Comparison of ENCODE assay signal across 8 cellular contexts in the genomic region with DNA sequence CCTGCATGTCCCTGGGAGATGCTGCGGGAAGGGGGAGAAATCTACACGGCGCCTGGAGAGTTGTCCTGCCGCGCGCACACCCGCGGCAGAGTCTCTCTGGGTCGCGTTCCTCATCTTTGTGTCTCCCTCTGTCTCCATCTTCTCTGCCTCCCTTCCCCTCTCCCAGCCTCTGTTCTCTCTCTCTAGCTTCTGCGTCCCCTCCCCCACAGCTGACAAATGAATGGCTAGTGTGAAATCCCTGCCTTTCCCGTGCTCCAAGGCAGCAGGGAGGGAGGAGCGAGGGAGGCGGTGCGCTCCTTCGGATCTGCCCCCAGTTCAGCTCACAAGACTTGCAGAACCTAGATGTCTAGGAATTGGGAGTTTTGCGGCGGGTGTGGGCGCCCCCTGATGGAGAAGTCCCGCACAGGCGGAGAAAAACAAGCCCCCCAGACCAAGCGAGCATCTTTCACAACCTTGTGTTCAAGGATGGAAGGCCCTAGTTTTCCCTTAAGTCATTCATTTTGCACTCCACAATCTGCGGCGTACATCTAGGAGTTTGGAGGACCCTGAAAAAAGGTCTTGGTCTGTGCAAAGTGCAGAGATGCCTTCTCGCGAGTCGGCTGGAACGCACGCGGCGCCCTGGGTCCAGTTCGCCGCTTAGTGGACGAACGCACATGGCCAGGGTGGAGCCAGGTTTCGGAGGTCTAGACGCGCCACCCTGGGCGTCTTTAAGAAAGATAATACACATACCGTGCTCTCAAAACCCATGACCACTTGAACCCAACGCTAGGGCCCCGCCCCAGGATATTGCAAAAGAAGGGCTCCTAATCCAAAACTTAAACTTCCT. TPM values are rescaled to one million over a fixed set of nuclear protein-coding genes. Genes with fewer than 3 reads are reported as not detected.
A peak's percentile ranks its signal among the peaks of the same experiment; 100 is the strongest.
DNase-seq lines count a peak whose midpoint lies in the region; ATAC-seq and TF ChIP-seq lines count a peak whose summit lies in the region.

No MANE protein-coding gene starts in this region.

- DNase-seq in EL (peak; percentile 93), HUDEP-2 (lab: John Stamatoyannopoulos, UW; ENCODE audit: unreplicated experiment in 76 of 76) (peak in 75 of 76 experiments; percentile 18 to 82 (median 66)), PC-9 (peak; percentile 40 to 75), Right ventricle myocardium inferior (ENCODE audit: missing footprints) (peak; percentile 92), non-pigmented ciliary epithelial cell (ENCODE audit: low read depth) (peak; percentile 93), aorta (peak; percentile 96 to 97)
- peak; percentile 70 for DNase-seq in activated naive CD8-positive, alpha-beta T cell treated with anti-CD3 and anti-CD28 coated beads, Interleukin-2, amount 50 U/mL, for 24 hours

- ATAC-seq in GM21528 (IDR thresholded peaks at IDR 0.05; ENCODE audit: low FRiP score, unreplicated experiment) (peak; percentile 78), Right ventricle myocardium inferior (peak; percentile 83), aorta (ENCODE audit: low FRiP score) (peak; percentile 91)
- ATAC-seq in activated naive CD8-positive, alpha-beta T cell treated with anti-CD3 and anti-CD28 coated beads, Interleukin-2, amount 50 U/mL, for 24 hours: peak; percentile 69

- peak overlapping the region; percentile 90 for H3K4me2 ChIP-seq in PC-9

- no peaks in the 10 kb centered on the region for H3K9me2 ChIP-seq in PC-9 (ENCODE audit: insufficient read depth)

- peak overlapping the region; percentile 80 for H3K4me3 Mint-ChIP-seq in activated naive CD8-positive, alpha-beta T cell treated with anti-CD3 and anti-CD28 coated beads, Interleukin-2, amount 50 U/mL, for 24 hours

- CTCF ChIA-PET in PC-9 (lab: Charles Lee): no interaction called here

- H3K9me3 Mint-ChIP-seq in activated naive CD8-positive, alpha-beta T cell treated with anti-CD3 and anti-CD28 coated beads, Interleukin-2, amount 50 U/mL, for 24 hours: no peaks in the 10 kb centered on the region

- H3K27me3 ChIP-seq in PC-9 (ENCODE audit: insufficient read depth, low read depth) (peaks cover 14% of the 10 kb centered on the region; the same call in 1 of the 2 replicates), aorta (ENCODE audit: control insufficient read depth in 1 of 2, insufficient read depth in 2 of 2, low read length in 1 of 2) (no peaks in the 10 kb centered on the region)

- 0 to 1% methylated on average over 42 of the region's 42 CpGs for WGBS in aorta, 2 donors

- no peaks in the 10 kb centered on the region for H3F3A ChIP-seq in PC-9 (ENCODE audit: insufficient read depth, low read depth)

- H3K36me3 Mint-ChIP-seq in activated naive CD8-positive, alpha-beta T cell treated with anti-CD3 and anti-CD28 coated beads, Interleukin-2, amount 50 U/mL, for 24 hours (ENCODE audit: low read depth): peaks cover 1% of the 10 kb centered on the region

- H3K9me3 ChIP-seq in PC-9 (ENCODE audit: insufficient read depth, low read depth): no peaks in the 10 kb centered on the region
- no peaks in the 10 kb centered on the region for H3K9me3 ChIP-seq in aorta (ENCODE audit: control insufficient read depth, low read length)

- peak overlapping the region; percentile 68 for H3K27ac Mint-ChIP-seq in activated naive CD8-positive, alpha-beta T cell treated with anti-CD3 and anti-CD28 coated beads, Interleukin-2, amount 50 U/mL, for 24 hours

- H3K4me3 ChIP-seq in PC-9 (peak overlapping the region; percentile 63), aorta (ENCODE audit: low read length in 2 of 2) (peak overlapping the region; percentile 67 to 87)

- TF ChIP-seq CTCF in PC-9 (conservative IDR thresholded peaks at IDR 0.05): peak; percentile 81

- H2AFZ ChIP-seq in PC-9: peak overlapping the region; percentile 87

- H3K4me1 ChIP-seq in PC-9 (replicated peaks; ENCODE audit: insufficient read depth) (peaks cover 7% of the 10 kb centered on the region), aorta (ENCODE audit: control insufficient read depth in 1 of 2, insufficient read depth in 2 of 2, low read length in 2 of 2) (no peaks in the 10 kb centered on the region)

- intact Hi-C loops in PC-9 (cut with micrococcal nuclease; ENCODE audit: unreplicated experiment): loop anchor here (1.0 to 2.0 kb wide), 4 partner anchors 90 to 1161 kb away; no protein-coding TSS in a partner anchor
- intact Hi-C loops in Right ventricle myocardium inferior (cut with DNase I): loop anchor here (1.0 to 5.0 kb wide), 3 partner anchors 89 to 1121 kb away; no protein-coding TSS in a partner anchor
- intact Hi-C loops in aorta (cut with DNase I): loop anchor here (5.0 to 10.0 kb wide), 8 partner anchors 41 to 1161 kb away; no protein-coding TSS in a partner anchor

- H3K36me3 ChIP-seq in PC-9 (ENCODE audit: low read depth) (no peaks in the 10 kb centered on the region), aorta (ENCODE audit: control insufficient read depth in 1 of 2, insufficient read depth in 2 of 2, low read length in 1 of 2) (no peaks in the 10 kb centered on the region)

- H4K20me1 ChIP-seq in PC-9 (ENCODE audit: insufficient read depth): no peaks in the 10 kb centered on the region

- POLR2A ChIA-PET in PC-9 (lab: Charles Lee; ENCODE audit: unreplicated experiment): no interaction called here

- H3K4me1 Mint-ChIP-seq in activated naive CD8-positive, alpha-beta T cell treated with anti-CD3 and anti-CD28 coated beads, Interleukin-2, amount 50 U/mL, for 24 hours: peaks cover 33% of the 10 kb centered on the region

- no TSS peak for BruUV-seq in PC-9 (replicated peaks; lab: Mats Ljungman, UMichigan)

- H3K27ac ChIP-seq in PC-9 (no peak overlapping the region), aorta (ENCODE audit: low read depth in 1 of 2, low read length in 2 of 2) (peak overlapping the region; percentile 23 to 55)

- H3K27me3 Mint-ChIP-seq in activated naive CD8-positive, alpha-beta T cell treated with anti-CD3 and anti-CD28 coated beads, Interleukin-2, amount 50 U/mL, for 24 hours: peaks cover 83% of the 10 kb centered on the region

- no peaks in the 10 kb centered on the region for H3K79me2 ChIP-seq in PC-9 (ENCODE audit: low read depth)

RNA-seq across cellular contexts. Expression of a gene that starts 2.0 kb away (rescaled TPM):
- total RNA-seq in PC-9 (2021): 0.28 and 0.43 TPM in 2 replicates
- 41.2 TPM for total RNA-seq in Right ventricle myocardium inferior
- 100 to 1,000 TPM; 513 to 849 TPM for total RNA-seq in aorta
- polyA plus RNA-seq in aorta: 100 to 1,000 TPM in 1 of 2 donors, 10 to 100 TPM in 1; 21.5 to 443 TPM

Comparison
In these comparisons a context has a peak if more than half of its experiments do, and no peak if none do; other contexts are left out.
1. RNA of a gene that starts 2.0 kb away (total RNA-seq): 513 to 849 TPM in aorta and 41.2 TPM in Right ventricle myocardium inferior (single experiment); 0.28 to 0.43 TPM in PC-9; every median in the first group is over 10 times any median in the second.
2. Peak in every context shown above with its lines, with median percentiles within 50 percentile points of each other: DNase-seq and ATAC-seq.